ENCODE assay signal across 32 cellular contexts in genomic region chr13:66400292-66400691, GRCh38.
"Had no signal": no experiment of that assay in that cellular context is flagged by ENCODE, and none has a peak within 500 bp of the region (broad histone marks: within the 10 kb centered on the region; RNA-seq: fewer than 3 reads in every experiment).

No MANE protein-coding gene starts in this region.

- H3K27ac ChIP-seq: adrenal gland, ascending aorta, body of pancreas, brain microvascular endothelial cell, breast epithelium, cardiac muscle cell had no signal

- H3K4me3 ChIP-seq: adrenal gland, ascending aorta, body of pancreas, breast epithelium, cardiac muscle cell had no signal

- H3K36me3 ChIP-seq: adrenal gland, ascending aorta, brain microvascular endothelial cell, breast epithelium, cardiac muscle cell had no signal

- ATAC-seq: activated naive CD4-positive, alpha-beta T cell treated with anti-CD3 and anti-CD28 coated beads, Interleukin-2, amount 50 U/mL, for 72 hours; activated naive CD8-positive, alpha-beta T cell treated with anti-CD3 and anti-CD28 coated beads, Interleukin-2, amount 50 U/mL, for 24 hours; activated T-cell treated with anti-CD3 and anti-CD28 coated beads, Interleukin-2, amount 50 U/mL, for 4 hours; activated T-cell treated with anti-CD3 and anti-CD28 coated beads, Interleukin-2, amount 50 U/mL, for 72 hours; activated T-helper 17 cell treated with anti-CD3 and anti-CD28 coated beads, Interleukin-2, amount 50 U/mL, for 72 hours; body of pancreas had no signal

- H3K27me3 ChIP-seq: adrenal gland, ascending aorta, body of pancreas, brain microvascular endothelial cell, breast epithelium had no signal

- DNase-seq: activated effector memory CD4-positive, alpha-beta T cell treated with anti-CD3 and anti-CD28 coated beads, Interleukin-2, amount 50 U/mL, for 16 hours; activated effector memory CD4-positive, alpha-beta T cell treated with Interleukin-2 at 50 U/mL for 16 hours; activated gamma-delta T cell; activated gamma-delta T cell treated with Interleukin-2 at 50 U/mL for 16 hours; activated naive CD4-positive, alpha-beta T cell; activated naive CD4-positive, alpha-beta T cell treated with anti-CD3 and anti-CD28 coated beads for 36 hours; activated naive CD4-positive, alpha-beta T cell treated with anti-CD3 and anti-CD28 coated beads, Interleukin-2, amount 10 ng/mL, durations not matched to agents 7 days and 5 days; activated naive CD4-positive, alpha-beta T cell treated with anti-CD3 and anti-CD28 coated beads, Interleukin-2, amount 50 U/mL, for 16 hours; activated naive CD4-positive, alpha-beta T cell treated with Interleukin-2 at 50 U/mL for 16 hours; activated naive CD8-positive, alpha-beta T cell treated with anti-CD3 and anti-CD28 coated beads for 36 hours; activated naive CD8-positive, alpha-beta T cell treated with anti-CD3 and anti-CD28 coated beads, Interleukin-2, amount 10 ng/mL, durations not matched to agents 7 days and 5 days; activated naive CD8-positive, alpha-beta T cell treated with anti-CD3 and anti-CD28 coated beads, Interleukin-2, amount 50 U/mL, for 24 hours; activated T-cell treated with anti-CD3 and anti-CD28 coated beads, Interleukin-2, amount 50 U/mL, for 1 hour; activated T-cell treated with anti-CD3 and anti-CD28 coated beads, Interleukin-2, amount 50 U/mL, for 24 hours; activated T-cell treated with anti-CD3 and anti-CD28 coated beads, Interleukin-2, amount 50 U/mL, for 4 hours; activated T-cell treated with anti-CD3 and anti-CD28 coated beads, Interleukin-2, amount 50 U/mL, for 48 hours; activated T-cell treated with anti-CD3 and anti-CD28 coated beads, Interleukin-2, amount 50 U/mL, for 72 hours; adrenal gland; amniotic stem cell; amygdala; anterior cingulate cortex; aorta; body of pancreas; brain microvascular endothelial cell; caudate nucleus; central memory CD4-positive, alpha-beta T cell; cerebellar nuclear complex had no signal

- H3K9me3 ChIP-seq: adrenal gland, ascending aorta, body of pancreas, breast epithelium had no signal

- H3K4me1 ChIP-seq: ascending aorta, body of pancreas, breast epithelium had no signal
